8 cellular contexts compared by ENCODE assay signal in the genomic region with DNA sequence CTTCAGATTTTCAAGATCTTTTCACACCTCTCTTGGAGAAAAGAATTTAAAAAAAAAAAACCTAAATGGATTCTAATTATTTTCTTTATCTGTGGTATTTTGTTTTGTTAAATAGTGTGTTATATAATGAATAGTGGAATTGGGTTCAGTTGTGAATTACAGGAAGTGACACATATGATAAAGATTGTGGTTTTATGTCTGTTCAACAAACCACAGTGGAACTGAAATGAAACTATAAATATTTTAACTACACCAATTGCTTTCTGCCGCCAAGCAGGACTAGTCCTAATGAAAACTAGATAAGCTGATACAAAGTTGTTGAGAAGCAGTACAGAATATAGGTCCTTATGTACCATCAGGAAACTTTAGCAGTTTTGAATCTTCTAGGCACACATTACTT.
DNase-seq lines count a peak whose midpoint lies in the region; ATAC-seq and TF ChIP-seq lines count a peak whose summit lies in the region.

No MANE protein-coding gene starts in this region.

- in situ Hi-C loops in transverse colon (cut with MboI; ENCODE audit: low pct_ligation_motif_present in 1 of 4, low pct_unique_long_range_greater_than_20kb in 1 of 4, low sequenced_read_pairs in 3 of 4) = no loop called here

- intact Hi-C loops in transverse colon (cut with DNase I; ENCODE audit: low total_unique reads) = no loop called here
- intact Hi-C loops in posterior vena cava (cut with DNase I) = no loop called here

- H3K4me1 ChIP-seq in transverse colon = peaks cover 0 to 11% (median 1%) of the 10 kb centered on the region in 4 donors

- TF ChIP-seq EP300 in transverse colon (IDR thresholded peaks at IDR 0.05; ENCODE audit: low read depth) = no peak

- peak; percentile 60 for ATAC-seq in GM21529 (IDR thresholded peaks at IDR 0.05; ENCODE audit: unreplicated experiment)

- TF ChIP-seq POLR2A in transverse colon (IDR thresholded peaks at IDR 0.05) = no peak

- no peaks in the 10 kb centered on the region for H3K9me3 ChIP-seq in transverse colon

- H3K4me3 ChIP-seq in fibroblast of pulmonary artery (replicated peaks; ENCODE audit: low read depth, low read length) (peak overlapping the region; percentile 25), transverse colon (no peak overlapping the region)

- WGBS in transverse colon (ENCODE audit: low coverage in 1 of 2), 2 donors = 28 to 56% methylated on average over 1 of the region's 1 CpG

- H3K27me3 ChIP-seq in transverse colon = no peaks in the 10 kb centered on the region

- TF ChIP-seq CTCF in fibroblast of pulmonary artery (IDR thresholded peaks at IDR 0.05; ENCODE audit: low read length, missing control alignments) = no peak
- TF ChIP-seq CTCF in transverse colon (IDR thresholded peaks at IDR 0.05) = no peak

- peak; percentile 26 for DNase-seq in AG20443 (ENCODE audit: low spot score)
- DNase-seq in NCI-H226 = peak; percentile 62
- DNase-seq in fibroblast of pulmonary artery (ENCODE audit: low read depth) = peak; percentile 62
- no peak for DNase-seq in SHP77 treated with DMSO at 0.1 percent for 48 hours (lab: John Stamatoyannopoulos, UW)
- no peak for DNase-seq in transverse colon
- DNase-seq in T-helper 9 cell = no peak
- DNase-seq in posterior vena cava (ENCODE audit: low spot score) = no peak

- H3K36me3 ChIP-seq in transverse colon = no peaks in the 10 kb centered on the region

- no peak overlapping the region for H3K27ac ChIP-seq in transverse colon

Comparison
In these comparisons a context has a peak if more than half of its experiments do, and no peak if none do; other contexts are left out.
1. DNase-seq: peak in AG20443 (single experiment), NCI-H226 (single experiment) and fibroblast of pulmonary artery (single experiment); none in SHP77 treated with DMSO at 0.1 percent for 48 hours (single experiment), transverse colon (single experiment), T-helper 9 cell (single experiment) and posterior vena cava (single experiment).